ENCODE assay signal across 11 cellular contexts in the genomic region with DNA sequence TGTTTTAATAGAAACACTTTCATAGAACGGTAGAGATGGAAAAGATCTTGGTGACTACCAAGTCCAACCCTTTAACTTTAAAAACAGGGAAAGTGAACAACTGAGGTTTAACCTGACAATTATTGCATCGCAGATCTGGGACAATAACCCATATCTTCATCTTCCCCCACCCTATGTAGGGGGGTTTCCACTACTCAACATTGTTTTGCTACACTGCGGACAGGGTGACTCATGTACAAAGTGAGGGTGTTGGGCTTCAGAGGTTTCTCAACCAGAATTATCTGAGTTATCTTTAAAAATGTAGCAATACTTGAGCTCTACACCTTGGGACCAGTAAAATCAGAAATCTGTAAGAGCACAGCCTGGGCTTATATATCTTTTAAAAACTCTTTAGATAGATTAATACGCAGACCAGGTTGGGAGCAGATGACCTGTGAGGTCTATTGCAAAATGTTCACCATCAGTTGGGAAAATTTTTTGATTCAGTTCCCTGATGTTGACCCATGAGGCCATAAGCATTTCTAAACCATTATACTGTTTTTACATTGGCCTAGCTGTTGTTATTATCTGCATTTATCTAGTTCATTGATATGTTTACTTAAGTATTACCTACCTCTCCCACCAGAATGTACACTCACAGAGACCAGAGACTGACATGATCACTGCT.
DNase-seq lines count a peak whose midpoint lies in the region; ATAC-seq, FAIRE-seq and TF ChIP-seq lines count a peak whose summit lies in the region.
"Had no signal": no experiment of that assay in that cellular context is flagged by ENCODE, and none has a peak within 500 bp of the region (broad histone marks: within the 10 kb centered on the region; RNA-seq: fewer than 3 reads in every experiment).

No MANE protein-coding gene starts in this region.

- CTCF ChIA-PET in CD8-positive, alpha-beta memory T cell (lab: Charles Lee) = interaction anchor here (0.9 to 2.7 kb wide), 9 partner anchors 9 to 334 kb away, joined by 3 to 10 read pairs (median 3); no protein-coding TSS in a partner anchor
- CTCF ChIA-PET in activated CD8-positive, alpha-beta T cell treated with anti-CD3 and anti-CD28 coated beads, Interleukin-2, amount 10 ng/mL, durations not matched to agents 7 days and 5 days (lab: Charles Lee) = interaction anchor here (0.8 to 9.8 kb wide), 7 partner anchors 10 to 74 kb away, joined by 4 to 116 read pairs (median 11); no protein-coding TSS in a partner anchor
- CTCF ChIA-PET in HepG2 (lab: Yijun Ruan, JAX; ENCODE audit: low intra/inter-chr PET ratio, low total read pairs) = interaction anchor here (2.0 kb wide), 1 partner anchor 334 kb away, joined by 7 read pairs; no protein-coding TSS in a partner anchor

- TF ChIP-seq POLR2A in HepG2 (IDR thresholded peaks at IDR 0.05; ENCODE audit: insufficient read depth in 1 of 2, low read depth in 2 of 2, low read length in 2 of 2) = no peak

- peak overlapping the region; percentile 19 for H3K4me3 ChIP-seq in CD8-positive, alpha-beta memory T cell (ENCODE audit: low read length)
- H3K4me3 ChIP-seq in HepG2 (replicated peaks in 1 of 3; ENCODE audit: insufficient read depth in 1 of 3, low read depth in 2 of 3, low read length in 3 of 3) = no peak overlapping the region
- H3K4me3 ChIP-seq: tibial artery had no signal

- in situ Hi-C loops in HepG2 (cut with HindIII; ENCODE audit: extremely low pct_ligation_motif_present, low pct_unique_long_range_greater_than_20kb) = no loop called here

- DNase-seq in CD8-positive, alpha-beta memory T cell = peak in 3 of 5 donors; percentile 52 to 80 (median 71)
- DNase-seq in activated CD8-positive, alpha-beta T cell treated with anti-CD3 and anti-CD28 coated beads, Interleukin-2, amount 10 ng/mL, durations not matched to agents 7 days and 5 days = peak; percentile 51
- DNase-seq in HepG2 (ENCODE audit: low spot score) (peak; percentile 45), SKM-1 (lab: John Stamatoyannopoulos, UW; ENCODE audit: unreplicated experiment) (no peak)
- DNase-seq: amygdala, right cardiac atrium, tibial artery had no signal

- no peak for TF ChIP-seq CTCF in HepG2 (CRISPR knock-in tag; IDR thresholded peaks at IDR 0.05)

- no peak overlapping the region for H3K4me2 ChIP-seq in HepG2 (ENCODE audit: low read depth, low read length)

- TF ChIP-seq RAD21 in HepG2 (CRISPR knock-in tag; IDR thresholded peaks at IDR 0.05) = no peak

- H3K9me3 Mint-ChIP-seq in CD8-positive, alpha-beta memory T cell = no peaks in the 10 kb centered on the region
- no peaks in the 10 kb centered on the region for H3K9me3 Mint-ChIP-seq in activated CD8-positive, alpha-beta T cell treated with anti-CD3 and anti-CD28 coated beads, Interleukin-2, amount 10 ng/mL, durations not matched to agents 7 days and 5 days (ENCODE audit: insufficient read depth)

- peak overlapping the region; percentile 71 to 89 (median 78) for H3K4me3 Mint-ChIP-seq in CD8-positive, alpha-beta memory T cell
- H3K4me3 Mint-ChIP-seq in activated CD8-positive, alpha-beta T cell treated with anti-CD3 and anti-CD28 coated beads, Interleukin-2, amount 10 ng/mL, durations not matched to agents 7 days and 5 days = peak overlapping the region; percentile 70

- POLR2A ChIA-PET in CD8-positive, alpha-beta memory T cell (lab: Charles Lee) = interaction anchor here (0.6 to 10.4 kb wide), 9 partner anchors 9 to 1765 kb away, joined by 3 to 80 read pairs (median 4); no protein-coding TSS in a partner anchor
- POLR2A ChIA-PET in activated CD8-positive, alpha-beta T cell treated with anti-CD3 and anti-CD28 coated beads, Interleukin-2, amount 10 ng/mL, durations not matched to agents 7 days and 5 days (lab: Charles Lee) = interaction anchor here (0.8 to 9.1 kb wide), 9 partner anchors 9 to 894 kb away, joined by 3 to 97 read pairs (median 8); a partner anchor contains a TSS
- POLR2A ChIA-PET in HepG2 (lab: Yijun Ruan, JAX) = no interaction called here

- peaks cover 97% of the 10 kb centered on the region for H3K4me1 ChIP-seq in CD8-positive, alpha-beta memory T cell (ENCODE audit: insufficient read depth, low read length)
- peaks cover 92% of the 10 kb centered on the region for H3K4me1 ChIP-seq in HepG2 (ENCODE audit: insufficient read depth, low read length)
- H3K4me1 ChIP-seq: tibial artery had no signal

- H3K36me3 Mint-ChIP-seq in CD8-positive, alpha-beta memory T cell = peaks cover 0 to 33% (median 3%) of the 10 kb centered on the region in 3 donors
- peaks cover 37% of the 10 kb centered on the region for H3K36me3 Mint-ChIP-seq in activated CD8-positive, alpha-beta T cell treated with anti-CD3 and anti-CD28 coated beads, Interleukin-2, amount 10 ng/mL, durations not matched to agents 7 days and 5 days (ENCODE audit: low read depth)

- no TSS peak for BruUV-seq in HepG2 (replicated peaks; lab: Mats Ljungman, UMichigan)

- intact Hi-C loops in HepG2 (cut with micrococcal nuclease; ENCODE audit: unreplicated experiment) = no loop called here

- no peaks in the 10 kb centered on the region for H3K9me3 ChIP-seq in CD8-positive, alpha-beta memory T cell (ENCODE audit: low read length)
- no peaks in the 10 kb centered on the region for H3K9me3 ChIP-seq in HepG2 (ENCODE audit: low read length)
- H3K9me3 ChIP-seq: tibial artery had no signal

- TF ChIP-seq EP300 in HepG2 (IDR thresholded peaks at IDR 0.05; ENCODE audit: low read depth in 2 of 2, low read length in 2 of 2) (no peak), HepG2 (CRISPR knock-in tag; IDR thresholded peaks at IDR 0.05; ENCODE audit: borderline replicate concordance) (no peak)

- no peaks in the 10 kb centered on the region for H3K27me3 Mint-ChIP-seq in CD8-positive, alpha-beta memory T cell
- H3K27me3 Mint-ChIP-seq in activated CD8-positive, alpha-beta T cell treated with anti-CD3 and anti-CD28 coated beads, Interleukin-2, amount 10 ng/mL, durations not matched to agents 7 days and 5 days (ENCODE audit: low read depth) = no peaks in the 10 kb centered on the region

- H2AFZ ChIP-seq in HepG2 (ENCODE audit: low read length) = no peak overlapping the region

- no peak overlapping the region for H3K27ac ChIP-seq in CD8-positive, alpha-beta memory T cell (ENCODE audit: low read depth, low read length)
- H3K27ac ChIP-seq in HepG2 (ENCODE audit: extremely low read length, insufficient read depth, low read length) = no peak overlapping the region
- H3K27ac ChIP-seq: tibial artery had no signal

- peaks cover 63% of the 10 kb centered on the region for H4K20me1 ChIP-seq in HepG2 (ENCODE audit: insufficient read depth, low read length)

- no peaks in the 10 kb centered on the region for H3K36me3 ChIP-seq in CD8-positive, alpha-beta memory T cell (ENCODE audit: insufficient read depth, low read length)
- H3K36me3 ChIP-seq in HepG2 (replicated peaks in 1 of 2; ENCODE audit: control insufficient read depth in 1 of 2, insufficient read depth in 2 of 2, low read length in 2 of 2) = no peaks in the 10 kb centered on the region
- H3K36me3 ChIP-seq: tibial artery had no signal

- peaks cover 92 to 97% (median 95%) of the 10 kb centered on the region in 3 donors for H3K4me1 Mint-ChIP-seq in CD8-positive, alpha-beta memory T cell
- H3K4me1 Mint-ChIP-seq in activated CD8-positive, alpha-beta T cell treated with anti-CD3 and anti-CD28 coated beads, Interleukin-2, amount 10 ng/mL, durations not matched to agents 7 days and 5 days (ENCODE audit: low read depth) = peaks cover 90% of the 10 kb centered on the region

- WGBS in HepG2 (ENCODE audit: low lambda C conversion rate) = 90% methylated on average over 4 of the region's 4 CpGs

- no peak overlapping the region for H3K9ac ChIP-seq in HepG2 (ENCODE audit: insufficient read depth, low read depth, low read length)

- H3K27ac Mint-ChIP-seq in CD8-positive, alpha-beta memory T cell = peak overlapping the region; percentile 92 to 99 (median 95)
- H3K27ac Mint-ChIP-seq in activated CD8-positive, alpha-beta T cell treated with anti-CD3 and anti-CD28 coated beads, Interleukin-2, amount 10 ng/mL, durations not matched to agents 7 days and 5 days = peak overlapping the region; percentile 93

- no peaks in the 10 kb centered on the region for H3K27me3 ChIP-seq in CD8-positive, alpha-beta memory T cell (ENCODE audit: insufficient read depth, low read length, poor library complexity, severe bottlenecking)
- no peaks in the 10 kb centered on the region for H3K27me3 ChIP-seq in HepG2 (ENCODE audit: control insufficient read depth in 1 of 2, insufficient read depth in 2 of 2, low read length in 2 of 2)
- H3K27me3 ChIP-seq: tibial artery had no signal

- H3K79me2 ChIP-seq in HepG2 (ENCODE audit: insufficient read depth, low read length) = peaks cover 99% of the 10 kb centered on the region

- ATAC-seq in HG02759 (IDR thresholded peaks at IDR 0.05; ENCODE audit: unreplicated experiment) = peak; percentile 52
- ATAC-seq in activated CD8-positive, alpha-beta T cell treated with anti-CD3 and anti-CD28 coated beads, Interleukin-2, amount 10 ng/mL, durations not matched to agents 7 days and 5 days = peak; percentile 51
- no peak for ATAC-seq in HepG2
- ATAC-seq in GM18511 (IDR thresholded peaks at IDR 0.05; ENCODE audit: unreplicated experiment) = no peak
- ATAC-seq in HG02970 (IDR thresholded peaks at IDR 0.05; ENCODE audit: low FRiP score, unreplicated experiment) = no peak
- no peak for ATAC-seq in HG02623 (IDR thresholded peaks at IDR 0.05; ENCODE audit: unreplicated experiment)

- FAIRE-seq in HepG2 (lab: Jason Lieb, UNC) = no peak

TF ChIP-seq in HepG2, 621 proteins besides CTCF, POLR2A, EP300 and RAD21:
- TF ChIP-seq SOX13 (IDR thresholded peaks at IDR 0.05) (no peak), SOX13 (CRISPR knock-in tag; conservative IDR thresholded peaks at IDR 0.05 in 1 of 2, IDR thresholded peaks at IDR 0.05 in 1 of 2) (peak in 1 of 2 experiments; percentile 13; a peak in 1 of 4 replicates), JARID2 (CRISPR knock-in tag; IDR thresholded peaks at IDR 0.05; ENCODE audit: insufficient replicate concordance) (no peak), ZNF33B (CRISPR knock-in tag; IDR thresholded peaks at IDR 0.05) (no peak), FOSL2 (CRISPR knock-in tag; IDR thresholded peaks at IDR 0.05) (peak; percentile 69)
- TF ChIP-seq, protein P1, sequence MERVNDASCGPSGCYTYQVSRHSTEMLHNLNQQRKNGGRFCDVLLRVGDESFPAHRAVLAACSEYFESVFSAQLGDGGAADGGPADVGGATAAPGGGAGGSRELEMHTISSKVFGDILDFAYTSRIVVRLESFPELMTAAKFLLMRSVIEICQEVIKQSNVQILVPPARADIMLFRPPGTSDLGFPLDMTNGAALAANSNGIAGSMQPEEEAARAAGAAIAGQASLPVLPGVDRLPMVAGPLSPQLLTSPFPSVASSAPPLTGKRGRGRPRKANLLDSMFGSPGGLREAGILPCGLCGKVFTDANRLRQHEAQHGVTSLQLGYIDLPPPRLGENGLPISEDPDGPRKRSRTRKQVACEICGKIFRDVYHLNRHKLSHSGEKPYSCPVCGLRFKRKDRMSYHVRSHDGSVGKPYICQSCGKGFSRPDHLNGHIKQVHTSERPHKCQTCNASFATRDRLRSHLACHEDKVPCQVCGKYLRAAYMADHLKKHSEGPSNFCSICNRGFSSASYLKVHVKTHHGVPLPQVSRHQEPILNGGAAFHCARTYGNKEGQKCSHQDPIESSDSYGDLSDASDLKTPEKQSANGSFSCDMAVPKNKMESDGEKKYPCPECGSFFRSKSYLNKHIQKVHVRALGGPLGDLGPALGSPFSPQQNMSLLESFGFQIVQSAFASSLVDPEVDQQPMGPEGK (CRISPR knock-in tag; IDR thresholded peaks at IDR 0.05) = no peak

Comparison
In these comparisons a context has a peak if more than half of its experiments do, and no peak if none do; other contexts are left out.
1. ATAC-seq: peak in HG02759 (single experiment) and activated CD8-positive, alpha-beta T cell treated with anti-CD3 and anti-CD28 coated beads, Interleukin-2, amount 10 ng/mL, durations not matched to agents 7 days and 5 days (single experiment); none in HepG2 (single experiment), GM18511 (single experiment), HG02970 (single experiment) and HG02623 (single experiment).